10 cellular contexts compared by ENCODE assay signal in genomic region chr2:130337735-130338325, GRCh38. TPM values are rescaled to one million over a fixed set of nuclear protein-coding genes. Genes with fewer than 3 reads are reported as not detected.
DNase-seq lines count a peak whose midpoint lies in the region; ATAC-seq and TF ChIP-seq lines count a peak whose summit lies in the region.
"Had no signal": no experiment of that assay in that cellular context is flagged by ENCODE, and none has a peak within 500 bp of the region (broad histone marks: within the 10 kb centered on the region; RNA-seq: fewer than 3 reads in every experiment).

No MANE protein-coding gene starts in this region.

- no peak overlapping the region for H3K9ac ChIP-seq in adipocyte (ENCODE audit: low read length)

- H3K36me3 Mint-ChIP-seq in activated T-cell treated with anti-CD3 and anti-CD28 coated beads, Interleukin-2, amount 50 U/mL, for 24 hours (ENCODE audit: low read depth): peaks cover 49% of the 10 kb centered on the region
- H3K36me3 Mint-ChIP-seq in immature natural killer cell: peaks cover 18 to 28% (median 26%) of the 10 kb centered on the region in 3 donors

- no peaks in the 10 kb centered on the region for H3K27me3 ChIP-seq in adipocyte (replicated peaks; ENCODE audit: control insufficient read depth, insufficient read depth, low read length)
- no peaks in the 10 kb centered on the region for H3K27me3 ChIP-seq in stomach
- H3K27me3 ChIP-seq: tibial nerve had no signal

- no peak for DNase-seq in activated T-cell treated with anti-CD3 and anti-CD28 coated beads, Interleukin-2, amount 50 U/mL, for 24 hours
- DNase-seq in activated T-cell treated with anti-CD3 and anti-CD28 coated beads, Interleukin-2, amount 50 U/mL, for 1 hour: no peak
- DNase-seq in adipocyte (ENCODE audit: low read depth) (peak; percentile 70), hepatic stellate cell (ENCODE audit: low spot score) (peak; percentile 88), stomach (no peak), posterior cingulate gyrus (no peak), immature natural killer cell (no peak)

- peak overlapping the region; percentile 45 for H3K4me3 ChIP-seq in adipocyte (ENCODE audit: low read length)
- H3K4me3 ChIP-seq in stomach: peak overlapping the region in 2 of 4 donors; percentile 20 to 33

- no peak overlapping the region for H3K4me3 Mint-ChIP-seq in activated T-cell treated with anti-CD3 and anti-CD28 coated beads, Interleukin-2, amount 50 U/mL, for 24 hours
- no peak overlapping the region for H3K4me3 Mint-ChIP-seq in immature natural killer cell

- intact Hi-C loops in stomach (cut with DNase I; ENCODE audit: low total_unique reads): loop anchor here (10.0 kb wide), 1 partner anchor 153 kb away; the partner anchor contains the start of genes MZT2B and SMPD4
- intact Hi-C loops in posterior cingulate gyrus (cut with DNase I): no loop called here

- H3K27me3 Mint-ChIP-seq in activated T-cell treated with anti-CD3 and anti-CD28 coated beads, Interleukin-2, amount 50 U/mL, for 24 hours: no peaks in the 10 kb centered on the region
- H3K27me3 Mint-ChIP-seq in immature natural killer cell (ENCODE audit: low read depth in 3 of 3): peaks cover 3 to 13% (median 10%) of the 10 kb centered on the region in 3 donors

- no peak for TF ChIP-seq CTCF in stomach (IDR thresholded peaks at IDR 0.05)

- no peak for TF ChIP-seq POLR2A in stomach (IDR thresholded peaks at IDR 0.05)

- H3K4me1 ChIP-seq in adipocyte (ENCODE audit: control insufficient read depth, insufficient read depth, low read length): peaks cover 17% of the 10 kb centered on the region
- peaks cover 6 to 34% (median 23%) of the 10 kb centered on the region in 4 donors for H3K4me1 ChIP-seq in stomach

- TF ChIP-seq EP300 in stomach (IDR thresholded peaks at IDR 0.05): no peak

- H3K27ac Mint-ChIP-seq in activated T-cell treated with anti-CD3 and anti-CD28 coated beads, Interleukin-2, amount 50 U/mL, for 24 hours: peak overlapping the region; percentile 3
- H3K27ac Mint-ChIP-seq in immature natural killer cell: peak overlapping the region in 1 of 6 donors; percentile 31

- 52 to 57% (median 53%) methylated on average over 8 of the region's 8 CpGs for WGBS in stomach, 5 donors

- H3K9me3 ChIP-seq in adipocyte (ENCODE audit: control insufficient read depth, low read length) (peaks cover 5% of the 10 kb centered on the region), stomach (no peaks in the 10 kb centered on the region)
- H3K9me3 ChIP-seq: tibial nerve had no signal

- no peak for ATAC-seq in GM19455 (IDR thresholded peaks at IDR 0.05; ENCODE audit: unreplicated experiment)

- H3K4me1 Mint-ChIP-seq in activated T-cell treated with anti-CD3 and anti-CD28 coated beads, Interleukin-2, amount 50 U/mL, for 24 hours (ENCODE audit: low read depth): peaks cover 18% of the 10 kb centered on the region
- peaks cover 13 to 18% of the 10 kb centered on the region in 2 donors for H3K4me1 Mint-ChIP-seq in immature natural killer cell

- H3K36me3 ChIP-seq in adipocyte (ENCODE audit: control insufficient read depth, insufficient read depth, low read length, severe bottlenecking) (peaks cover 10% of the 10 kb centered on the region), stomach (peaks cover 8 to 32% (median 26%) of the 10 kb centered on the region in 4 donors)

- peak overlapping the region in 4 of 5 donors; percentile 3 to 57 (median 40) for H3K27ac ChIP-seq in stomach

- H3K9me3 Mint-ChIP-seq in activated T-cell treated with anti-CD3 and anti-CD28 coated beads, Interleukin-2, amount 50 U/mL, for 24 hours: no peaks in the 10 kb centered on the region
- H3K9me3 Mint-ChIP-seq in immature natural killer cell: no peaks in the 10 kb centered on the region
- H3K9me3 Mint-ChIP-seq: T-helper 2 cell treated with Interferon-gamma antibody and Interleukin-4, amounts not matched to agents 5 μg/mL and 100 μg/mL, for 36 hours had no signal

RNA-seq across cellular contexts. Expression of gene IMP4, which starts 4.9 kb away (rescaled TPM):
- total RNA-seq in stomach: 10 to 100 TPM; 14.2 to 88.7 (median 43.7) TPM
- 100 to 1,000 TPM in 1 of 3 donors, 10 to 100 TPM in 2; 84.4 to 128 (median 85.5) TPM for polyA plus RNA-seq in stomach
- 100 to 1,000 TPM in 1 of 3 donors, 10 to 100 TPM in 2; 45.3 to 103 (median 84.7) TPM for polyA plus RNA-seq in immature natural killer cell

RNA-seq across cellular contexts. Expression of gene PTPN18, which starts 18.0 kb away (rescaled TPM):
- 100 to 1,000 TPM in 2 of 5 donors, 10 to 100 TPM in 3; 38.6 to 177 (median 92.6) TPM for total RNA-seq in stomach
- polyA plus RNA-seq in stomach (10 to 100 TPM; 37.0 to 54.3 (median 42.8) TPM), immature natural killer cell (100 to 1,000 TPM in 1 of 3 donors, 10 to 100 TPM in 2; 89.4 to 190 (median 91.1) TPM)

Comparison
In these comparisons a context has a peak if more than half of its experiments do, and no peak if none do; other contexts are left out.
1. DNase-seq: peak in adipocyte (single experiment) and hepatic stellate cell (single experiment); none in activated T-cell treated with anti-CD3 and anti-CD28 coated beads, Interleukin-2, amount 50 U/mL, for 24 hours (single experiment), activated T-cell treated with anti-CD3 and anti-CD28 coated beads, Interleukin-2, amount 50 U/mL, for 1 hour (single experiment), stomach (single experiment), posterior cingulate gyrus (0 of 10) and immature natural killer cell (0 of 3).